In the genomic region with DNA sequence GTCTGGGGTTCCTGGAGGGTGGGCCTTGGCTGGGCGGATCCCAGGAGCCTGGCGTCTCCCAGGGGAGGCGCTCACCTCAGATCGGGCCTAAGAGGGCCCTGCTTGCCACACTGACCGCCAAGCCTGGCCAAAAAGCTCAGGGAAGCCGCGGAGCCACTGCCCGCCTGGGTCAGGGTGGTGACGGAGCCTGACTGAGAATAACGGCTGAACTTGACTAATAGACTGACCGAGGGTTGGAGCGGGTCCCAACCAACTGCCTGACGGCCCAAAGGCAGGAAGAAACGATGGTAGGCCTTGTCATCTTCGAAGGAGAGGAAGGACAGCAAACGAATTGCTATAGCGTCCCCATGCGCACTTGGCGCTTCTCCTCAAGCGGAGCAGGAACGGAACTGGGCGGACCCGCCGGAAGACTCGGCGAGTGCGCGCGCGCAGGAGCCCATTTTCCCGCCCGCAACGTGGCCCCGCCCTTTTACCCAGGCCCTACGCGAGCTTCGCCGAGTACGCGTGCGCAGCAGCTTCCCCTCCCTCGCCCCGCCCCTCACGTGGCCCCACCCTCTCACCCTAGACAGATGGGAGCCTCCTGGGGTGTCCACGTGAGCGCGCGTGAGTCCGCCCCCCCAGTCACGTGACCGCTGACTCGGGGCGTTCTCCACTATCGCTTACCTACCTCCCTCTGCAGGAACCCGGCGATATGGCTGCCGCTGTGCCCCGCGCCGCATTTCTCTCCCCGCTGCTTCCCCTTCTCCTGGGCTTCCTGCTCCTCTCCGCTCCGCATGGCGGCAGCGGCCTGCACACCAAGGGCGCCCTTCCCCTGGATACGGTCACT, we compare ENCODE assay signal across 8 cellular contexts. TPM values are rescaled to one million over a fixed set of nuclear protein-coding genes. Genes with fewer than 3 reads are reported as not detected.
DNase-seq lines count a peak whose midpoint lies in the region; ATAC-seq, FAIRE-seq and TF ChIP-seq lines count a peak whose summit lies in the region.

A gene (plus strand): TSS at position 652 of the 826 bp plus-strand sequence. CDS start 40 bp downstream, at position 692.
A gene (minus strand): TSS at position 391 of the 826 bp plus-strand sequence. CDS start 7,895 bp downstream, outside the sequence.

- peak; percentile 50 for TF ChIP-seq CTCF in C4-2B (conservative IDR thresholded peaks at IDR 0.05)
- TF ChIP-seq CTCF in HepG2 (CRISPR knock-in tag; IDR thresholded peaks at IDR 0.05): peak; percentile 51; the same call in 1 of the 2 replicates

- no peak within 1 kb of the TSS for H2AFZ ChIP-seq in HepG2 (ENCODE audit: low read length)

- peaks cover 55% of the 10 kb centered on the region for H3K4me1 ChIP-seq in HepG2 (ENCODE audit: insufficient read depth, low read length)

- POLR2A ChIA-PET in HepG2 (lab: Yijun Ruan, JAX): interaction anchor here (0.6 to 3.8 kb wide), 24 partner anchors 8 to 406 kb away, joined by 3 to 62 read pairs (median 5); a partner anchor contains a TSS

- H3K4me3 ChIP-seq in HepG2 (replicated peaks in 1 of 3; ENCODE audit: insufficient read depth in 1 of 3, low read depth in 2 of 3, low read length in 3 of 3): peak within 1 kb of the TSS; percentile 62 to 86 (median 72)

- TF ChIP-seq EP300 in HepG2 (IDR thresholded peaks at IDR 0.05; ENCODE audit: low read depth in 2 of 2, low read length in 2 of 2) (no peak), HepG2 (CRISPR knock-in tag; IDR thresholded peaks at IDR 0.05; ENCODE audit: borderline replicate concordance) (peak; percentile 45; the same call in 1 of the 2 replicates)

- no peaks in the 10 kb centered on the region for H3K9me3 ChIP-seq in HepG2 (ENCODE audit: low read length)

- peaks cover 57% of the 10 kb centered on the region for H3K79me2 ChIP-seq in HepG2 (ENCODE audit: insufficient read depth, low read length)

- DNase-seq in NCI-H69 (lab: John Stamatoyannopoulos, UW) (peak; percentile 99), dedifferentiated amniotic fluid mesenchymal stem cell (ENCODE audit: extremely low spot score) (peak; percentile 98), HepG2 (ENCODE audit: low spot score) (peak; percentile 95)
- peak; percentile 100 for DNase-seq in activated CD4-positive, alpha-beta T cell treated with anti-CD3 and anti-CD28 coated beads, Interleukin-2, amount 50 U/mL, for 1 hour
- DNase-seq in stimulated activated CD4-positive, alpha-beta T cell treated with anti-CD3 and anti-CD28 coated beads, Interleukin-4, amount 100 ng/mL, for 1 hour: peak; percentile 100

- peak within 1 kb of the TSS; percentile 95 for H3K27ac ChIP-seq in C4-2B
- H3K27ac ChIP-seq in HepG2 (ENCODE audit: extremely low read length, insufficient read depth, low read length): peak within 1 kb of the TSS; percentile 91

- peak; percentile 96 to 97 for TF ChIP-seq POLR2A in HepG2 (IDR thresholded peaks at IDR 0.05; ENCODE audit: insufficient read depth in 1 of 2, low read depth in 2 of 2, low read length in 2 of 2)

- TF ChIP-seq RAD21 in HepG2 (CRISPR knock-in tag; IDR thresholded peaks at IDR 0.05): peak; percentile 42

- H3K4me2 ChIP-seq in HepG2 (ENCODE audit: low read depth, low read length): peak within 1 kb of the TSS; percentile 89

- FAIRE-seq in HepG2 (lab: Jason Lieb, UNC): peak; percentile 60

- H3K9ac ChIP-seq in HepG2 (ENCODE audit: insufficient read depth, low read depth, low read length): peak within 1 kb of the TSS; percentile 91

- CTCF ChIA-PET in HepG2 (lab: Yijun Ruan, JAX; ENCODE audit: low intra/inter-chr PET ratio, low total read pairs): no interaction called here

- in situ Hi-C loops in HepG2 (cut with HindIII; ENCODE audit: extremely low pct_ligation_motif_present, low pct_unique_long_range_greater_than_20kb): loop anchor here (10.0 kb wide), 1 partner anchor 68 kb away; no protein-coding TSS in a partner anchor

- 0% methylated on average over 5 of the region's 67 CpGs for whole genome bisulfite sequencing in HepG2 (ENCODE audit: low lambda C conversion rate)

- peaks cover 12% of the 10 kb centered on the region for H4K20me1 ChIP-seq in HepG2 (ENCODE audit: insufficient read depth, low read length)

- H3K36me3 ChIP-seq in HepG2 (replicated peaks in 1 of 2; ENCODE audit: control insufficient read depth in 1 of 2, insufficient read depth in 2 of 2, low read length in 2 of 2): peaks cover 0 to 15% of the 10 kb centered on the region in 2 experiments; a peak in 3 of 5 replicates

- H3K27me3 ChIP-seq in HepG2 (ENCODE audit: control insufficient read depth in 1 of 2, insufficient read depth in 2 of 2, low read length in 2 of 2): no peaks in the 10 kb centered on the region; a peak in 1 of 5 replicates

- TSS peak; percentile 87 for BruUV-seq in HepG2 (replicated peaks; lab: Mats Ljungman, UMichigan)

- intact Hi-C loops in HepG2 (cut with micrococcal nuclease; ENCODE audit: unreplicated experiment): loop anchor here (2.0 to 10.0 kb wide), 2 partner anchors 66 to 168 kb away; a partner anchor contains a TSS

- ATAC-seq in GM19328 (IDR thresholded peaks at IDR 0.05; ENCODE audit: unreplicated experiment) (peak; percentile 67), HG03520 (IDR thresholded peaks at IDR 0.05; ENCODE audit: unreplicated experiment) (peak; percentile 61), HepG2 (peak; percentile 76)

TF ChIP-seq in HepG2, 621 proteins besides CTCF, POLR2A, EP300 and RAD21 (continues in another document):
- TF ChIP-seq, protein P1, sequence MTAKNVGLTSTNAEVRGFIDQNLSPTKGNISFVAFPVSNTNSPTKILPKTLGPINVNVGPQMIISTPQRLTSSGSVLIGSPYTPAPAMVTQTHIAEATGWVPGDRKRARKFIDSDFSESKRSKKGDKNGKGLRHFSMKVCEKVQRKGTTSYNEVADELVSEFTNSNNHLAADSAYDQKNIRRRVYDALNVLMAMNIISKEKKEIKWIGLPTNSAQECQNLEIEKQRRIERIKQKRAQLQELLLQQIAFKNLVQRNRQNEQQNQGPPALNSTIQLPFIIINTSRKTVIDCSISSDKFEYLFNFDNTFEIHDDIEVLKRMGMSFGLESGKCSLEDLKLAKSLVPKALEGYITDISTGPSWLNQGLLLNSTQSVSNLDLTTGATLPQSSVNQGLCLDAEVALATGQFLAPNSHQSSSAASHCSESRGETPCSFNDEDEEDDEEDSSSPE (CRISPR knock-in tag; IDR thresholded peaks at IDR 0.05): peak; percentile 99
- TF ChIP-seq, protein P2, sequence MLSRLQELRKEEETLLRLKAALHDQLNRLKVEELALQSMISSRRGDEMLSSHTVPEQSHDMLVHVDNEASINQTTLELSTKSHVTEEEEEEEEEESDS (CRISPR knock-in tag; IDR thresholded peaks at IDR 0.05; ENCODE audit: borderline replicate concordance): 0 out of 2 replicates have a peak, but pooled peaks have one; percentile 40
- TF ChIP-seq ZFP37 (CRISPR knock-in tag; IDR thresholded peaks at IDR 0.05; ENCODE audit: borderline replicate concordance): no peak; the same call in 1 of the 2 replicates

RNA-seq across cellular contexts. Expression of the first gene that starts in this region (rescaled TPM):
- 67.6 and 147 TPM in 2 replicates for total RNA-seq in HepG2 (2016; rRNA removed; fragmentation: Illumina TruSeq; extraction: Trizol)
- 27.5 and 33.1 TPM in 2 replicates for total RNA-seq in HepG2 (2016; cell fraction: cytosol; rRNA removed; fragmentation: Illumina TruSeq; extraction: Trizol; ENCODE audit: low read depth)
- 65.3 and 155 TPM in 2 replicates for total RNA-seq in HepG2 (2016; cell fraction: insoluble cytoplasmic fraction; rRNA removed; fragmentation: Illumina TruSeq; extraction: Trizol)
- total RNA-seq in HepG2 (2016; cell fraction: membrane; rRNA removed; fragmentation: Illumina TruSeq; extraction: Trizol): 54.7 and 62.6 TPM in 2 replicates
- total RNA-seq in HepG2 (2016; cell fraction: nucleus; rRNA removed; fragmentation: Illumina TruSeq; extraction: Trizol): 94.1 and 104 TPM in 2 replicates
- polyA plus RNA-seq in HepG2 (2011; rRNA removed): 111 and 120 TPM in 2 replicates
- polyA plus RNA-seq in HepG2 (2011; cell fraction: cytosol; rRNA removed): 108 and 114 TPM in 2 replicates
- 34.4 and 41.3 TPM in 2 replicates for polyA plus RNA-seq in HepG2 (2011; cell fraction: nucleus; rRNA removed)
- 141 and 166 TPM in 2 replicates for polyA plus RNA-seq in HepG2 (2012)
- polyA plus RNA-seq in HepG2 (2016; cell fraction: cytosol; fragmentation: Illumina TruSeq; extraction: Trizol; ENCODE audit: low read depth): 43.0 and 45.1 TPM in 2 replicates
- 89.3 and 89.8 TPM in 2 replicates for polyA plus RNA-seq in HepG2 (2016; cell fraction: insoluble cytoplasmic fraction; fragmentation: Illumina TruSeq; extraction: Trizol; ENCODE audit: low read depth)
- 67.3 and 70.7 TPM in 2 replicates for polyA plus RNA-seq in HepG2 (2016; cell fraction: membrane; fragmentation: Illumina TruSeq; extraction: Trizol; ENCODE audit: low read depth)
- polyA plus RNA-seq in HepG2 (2016; cell fraction: nucleus; fragmentation: Illumina TruSeq; extraction: Trizol; ENCODE audit: insufficient read depth, low read depth): 224 and 238 TPM in 2 replicates
- 45.4 and 67.6 TPM in 2 replicates for polyA minus RNA-seq in HepG2 (2011; rRNA and poly(A)+ RNA removed; ENCODE audit: low replicate concordance)
- polyA minus RNA-seq in HepG2 (2011; cell fraction: cytosol; rRNA and poly(A)+ RNA removed): 45.6 and 46.9 TPM in 2 replicates
- polyA minus RNA-seq in HepG2 (2011; cell fraction: nucleus; rRNA and poly(A)+ RNA removed): 25.5 and 27.4 TPM in 2 replicates

RNA-seq across cellular contexts. Expression of the second gene that starts in this region (rescaled TPM):
- 11.5 and 14.0 TPM in 2 replicates for total RNA-seq in HepG2 (2016; rRNA removed; fragmentation: Illumina TruSeq; extraction: Trizol)
- 16.2 and 16.3 TPM in 2 replicates for total RNA-seq in HepG2 (2016; cell fraction: cytosol; rRNA removed; fragmentation: Illumina TruSeq; extraction: Trizol; ENCODE audit: low read depth)
- total RNA-seq in HepG2 (2016; cell fraction: insoluble cytoplasmic fraction; rRNA removed; fragmentation: Illumina TruSeq; extraction: Trizol): 11.3 and 12.0 TPM in 2 replicates
- 19.0 and 19.7 TPM in 2 replicates for total RNA-seq in HepG2 (2016; cell fraction: membrane; rRNA removed; fragmentation: Illumina TruSeq; extraction: Trizol)
- 10.1 and 13.8 TPM in 2 replicates for total RNA-seq in HepG2 (2016; cell fraction: nucleus; rRNA removed; fragmentation: Illumina TruSeq; extraction: Trizol)
- 16.4 and 17.8 TPM in 2 replicates for polyA plus RNA-seq in HepG2 (2011; rRNA removed)
- polyA plus RNA-seq in HepG2 (2011; cell fraction: cytosol; rRNA removed): 12.8 and 17.1 TPM in 2 replicates
- 11.8 and 11.9 TPM in 2 replicates for polyA plus RNA-seq in HepG2 (2011; cell fraction: nucleus; rRNA removed)
- 8.2 and 10.9 TPM in 2 replicates for polyA plus RNA-seq in HepG2 (2012)
- 9.4 and 15.0 TPM in 2 replicates for polyA plus RNA-seq in HepG2 (2016; cell fraction: cytosol; fragmentation: Illumina TruSeq; extraction: Trizol; ENCODE audit: low read depth)
- 9.7 and 10.6 TPM in 2 replicates for polyA plus RNA-seq in HepG2 (2016; cell fraction: insoluble cytoplasmic fraction; fragmentation: Illumina TruSeq; extraction: Trizol; ENCODE audit: low read depth)
- polyA plus RNA-seq in HepG2 (2016; cell fraction: membrane; fragmentation: Illumina TruSeq; extraction: Trizol; ENCODE audit: low read depth): 14.4 and 15.5 TPM in 2 replicates
- polyA plus RNA-seq in HepG2 (2016; cell fraction: nucleus; fragmentation: Illumina TruSeq; extraction: Trizol; ENCODE audit: insufficient read depth, low read depth): 14.6 and 15.5 TPM in 2 replicates
- polyA minus RNA-seq in HepG2 (2011; rRNA and poly(A)+ RNA removed; ENCODE audit: low replicate concordance): 12.7 and 18.4 TPM in 2 replicates
- polyA minus RNA-seq in HepG2 (2011; cell fraction: cytosol; rRNA and poly(A)+ RNA removed): 7.5 and 7.6 TPM in 2 replicates
- polyA minus RNA-seq in HepG2 (2011; cell fraction: nucleus; rRNA and poly(A)+ RNA removed): 17.8 and 18.7 TPM in 2 replicates

Comparison
In these comparisons a context has a peak if more than half of its experiments do, and no peak if none do; other contexts are left out.
1. Peak in every context shown above with its lines: DNase-seq, ATAC-seq, H3K4me3 ChIP-seq and H3K27ac ChIP-seq.